Comparison of ENCODE assay signal across 8 cellular contexts in the genomic region with DNA sequence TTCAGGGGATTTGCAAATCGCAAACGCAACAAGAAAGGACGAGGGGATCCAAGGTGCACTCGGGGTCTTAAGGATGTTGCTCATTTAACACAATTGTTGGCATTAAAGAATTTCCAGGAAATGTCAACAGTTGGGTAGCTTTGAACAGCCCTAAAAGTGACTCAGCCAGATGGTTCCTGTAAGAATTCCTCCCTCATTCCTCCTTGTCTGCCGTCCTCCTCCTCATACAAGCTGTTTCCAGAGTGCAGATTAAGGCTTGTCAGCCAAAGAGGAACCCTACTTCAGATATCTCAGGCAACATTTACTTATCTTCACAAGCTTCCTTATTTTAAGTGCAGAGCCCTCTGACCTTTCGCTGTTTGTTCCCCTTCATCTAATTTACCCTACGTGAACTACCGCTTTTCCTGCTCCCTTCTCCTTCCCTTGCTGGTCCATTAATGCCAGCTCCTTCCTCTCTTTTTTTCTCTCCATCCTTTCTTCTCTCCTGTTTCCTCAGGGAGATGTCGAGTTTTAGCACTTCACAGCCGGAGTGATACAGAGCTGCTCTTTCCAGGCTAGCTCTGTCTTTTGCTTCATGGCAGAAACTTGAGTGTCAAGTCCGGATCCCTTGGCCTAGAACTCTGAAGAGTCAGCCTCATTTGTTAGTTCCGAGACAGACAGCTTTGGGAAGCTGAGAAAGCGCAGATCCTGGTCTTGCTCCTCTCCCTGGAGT. TPM values are rescaled to one million over a fixed set of nuclear protein-coding genes. Genes with fewer than 3 reads are reported as not detected.
DNase-seq lines count a peak whose midpoint lies in the region; ATAC-seq, FAIRE-seq and TF ChIP-seq lines count a peak whose summit lies in the region.

No MANE protein-coding gene starts in this region.

- H3K36me3 Mint-ChIP-seq in activated naive CD8-positive, alpha-beta T cell treated with anti-CD3 and anti-CD28 coated beads, Interleukin-2, amount 10 ng/mL, durations not matched to agents 7 days and 5 days = peaks cover 2% of the 10 kb centered on the region
- H3K36me3 Mint-ChIP-seq in H9 (ENCODE audit: insufficient read depth in 1 of 3, low read depth in 3 of 3) = no peaks in the 10 kb centered on the region; a peak in 1 of 7 replicates

- peak; percentile 59 for DNase-seq in HTR-8/SVneo (ENCODE audit: insufficient read length, low spot score)
- DNase-seq in activated naive CD8-positive, alpha-beta T cell treated with anti-CD3 and anti-CD28 coated beads, Interleukin-2, amount 10 ng/mL, durations not matched to agents 7 days and 5 days = no peak
- DNase-seq in kidney glomerular epithelial cell (lab: John Stamatoyannopoulos, UW) = peak; percentile 84
- no peak for DNase-seq in prostate gland (ENCODE audit: low spot score)
- no peak for DNase-seq in H9
- no peak for DNase-seq in GM20000 (ENCODE audit: low spot score)
- no peak for DNase-seq in HuH-7 (ENCODE audit: low spot score)

- H3K4me3 ChIP-seq in ACC112 (ENCODE audit: low read depth, low read length) (peak overlapping the region; percentile 9; the same call in 1 of the 2 replicates), prostate gland (no peak overlapping the region)

- H2BK12ac ChIP-seq in H9 (ENCODE audit: insufficient read length, low read depth, low read length) = no peak overlapping the region

- POLR2A ChIA-PET in activated naive CD8-positive, alpha-beta T cell treated with anti-CD3 and anti-CD28 coated beads, Interleukin-2, amount 10 ng/mL, durations not matched to agents 7 days and 5 days (lab: Charles Lee) = interaction anchor here (0.9 to 2.3 kb wide), 4 partner anchors 17 to 220 kb away, joined by 3 to 7 read pairs (median 6); partner anchors contain the start of genes SIRT5 and TBC1D7

- peak overlapping the region; percentile 98 for H3K27ac Mint-ChIP-seq in activated naive CD8-positive, alpha-beta T cell treated with anti-CD3 and anti-CD28 coated beads, Interleukin-2, amount 10 ng/mL, durations not matched to agents 7 days and 5 days
- H3K27ac Mint-ChIP-seq in H9 = no peak overlapping the region

- no peak overlapping the region for H4K5ac ChIP-seq in H9 (ENCODE audit: insufficient read length, low read depth, low read length)

- H3K27ac ChIP-seq in ACC112 (ENCODE audit: low read depth, low read length) (peak overlapping the region; percentile 13; the same call in 1 of the 2 replicates), prostate gland (no peak overlapping the region), H9 (ENCODE audit: insufficient read length, low read depth, low read length) (no peak overlapping the region)

- H3K14ac ChIP-seq in H9 (ENCODE audit: insufficient read depth, low read length) = no peak overlapping the region

- no peak overlapping the region for H2BK15ac ChIP-seq in H9 (ENCODE audit: low read depth, low read length)

- H3K9ac ChIP-seq in H9 (ENCODE audit: extremely low read depth, insufficient read length, low read length) = no peak overlapping the region

- WGBS in prostate gland = 85% methylated on average over 13 of the region's 13 CpGs
- WGBS in H9 (ENCODE audit: extremely low coverage, insufficient read length, low lambda C conversion rate) = no CpG with 5 or more reads among the region's 13 CpGs

- H3K36me3 ChIP-seq in ACC112 (ENCODE audit: insufficient read depth, low read length) (no peaks in the 10 kb centered on the region), prostate gland (no peaks in the 10 kb centered on the region)

- peaks cover 42% of the 10 kb centered on the region for H3K4me1 Mint-ChIP-seq in activated naive CD8-positive, alpha-beta T cell treated with anti-CD3 and anti-CD28 coated beads, Interleukin-2, amount 10 ng/mL, durations not matched to agents 7 days and 5 days
- peaks cover 50 to 55% of the 10 kb centered on the region in 2 experiments for H3K4me1 Mint-ChIP-seq in H9

- H3K79me2 ChIP-seq in ACC112 (ENCODE audit: control insufficient read depth, insufficient read depth, low read length, unreplicated experiment) (no peaks in the 10 kb centered on the region), H9 (ENCODE audit: insufficient read depth, low read length) (no peaks in the 10 kb centered on the region)

- H3K4me3 Mint-ChIP-seq in activated naive CD8-positive, alpha-beta T cell treated with anti-CD3 and anti-CD28 coated beads, Interleukin-2, amount 10 ng/mL, durations not matched to agents 7 days and 5 days = peak overlapping the region; percentile 86
- no peak overlapping the region for H3K4me3 Mint-ChIP-seq in H9

- no peak overlapping the region for H2AK5ac ChIP-seq in H9 (ENCODE audit: insufficient read length, low read length)

- no peak overlapping the region for H3K4ac ChIP-seq in H9 (ENCODE audit: low read depth, low read length)

- no peaks in the 10 kb centered on the region for H3K23me2 ChIP-seq in H9 (ENCODE audit: insufficient read length, low read depth, low read length, poor library complexity, severe bottlenecking)

- ATAC-seq in activated naive CD8-positive, alpha-beta T cell treated with anti-CD3 and anti-CD28 coated beads, Interleukin-2, amount 10 ng/mL, durations not matched to agents 7 days and 5 days (ENCODE audit: low read depth) = no peak

- H3K4me2 ChIP-seq in H9 (ENCODE audit: insufficient read depth, insufficient read length, low read length) = no peak overlapping the region

- no peak for FAIRE-seq in HTR-8/SVneo (lab: Jason Lieb, UNC)

- H3K4me1 ChIP-seq in ACC112 (ENCODE audit: control insufficient read depth, insufficient read depth, low read length, unreplicated experiment) (peaks cover 24% of the 10 kb centered on the region), prostate gland (replicated peaks) (no peaks in the 10 kb centered on the region), H9 (ENCODE audit: insufficient read depth, low read length) (peaks cover 2% of the 10 kb centered on the region; the same call in 1 of the 2 replicates)

- H3K9me3 ChIP-seq in prostate gland (no peaks in the 10 kb centered on the region), H9 (ENCODE audit: control insufficient read depth, low read depth, low read length) (no peaks in the 10 kb centered on the region)

- H3K9me3 Mint-ChIP-seq in activated naive CD8-positive, alpha-beta T cell treated with anti-CD3 and anti-CD28 coated beads, Interleukin-2, amount 10 ng/mL, durations not matched to agents 7 days and 5 days = peaks cover 1% of the 10 kb centered on the region
- peaks cover 2 to 5% of the 10 kb centered on the region in 2 experiments; a peak in 2 of 5 replicates for H3K9me3 Mint-ChIP-seq in H9

- H3T11ph ChIP-seq in H9 (ENCODE audit: low read length) = no peak overlapping the region

- H2AFZ ChIP-seq in ACC112 (ENCODE audit: low read length, unreplicated experiment) = no peak overlapping the region
- H2AFZ ChIP-seq in H9 (ENCODE audit: low read length) = no peak overlapping the region

- H3K79me1 ChIP-seq in H9 (ENCODE audit: insufficient read depth, low read depth, low read length, poor library complexity, severe bottlenecking) = no peaks in the 10 kb centered on the region

- H2BK5ac ChIP-seq in H9 (ENCODE audit: insufficient read length, low read length) = no peak overlapping the region

- no peaks in the 10 kb centered on the region for H3K27me3 Mint-ChIP-seq in activated naive CD8-positive, alpha-beta T cell treated with anti-CD3 and anti-CD28 coated beads, Interleukin-2, amount 10 ng/mL, durations not matched to agents 7 days and 5 days
- peaks cover 1% of the 10 kb centered on the region; the same call in 1 of the 2 replicates for H3K27me3 Mint-ChIP-seq in H9 (ENCODE audit: low read depth)

- no peak overlapping the region for H3K18ac ChIP-seq in H9 (ENCODE audit: insufficient read length, low read depth, low read length)

- no peak overlapping the region for H4K8ac ChIP-seq in H9 (replicated peaks; ENCODE audit: insufficient read length, low read depth, low read length)

- TF ChIP-seq POLR2A in prostate gland (IDR thresholded peaks at IDR 0.05) = no peak

- no peaks in the 10 kb centered on the region for H4K20me1 ChIP-seq in H9 (ENCODE audit: control insufficient read depth, insufficient read depth, insufficient read length)

- H3K23ac ChIP-seq in H9 (ENCODE audit: insufficient read length, low read depth, low read length) = no peak overlapping the region

- no peak overlapping the region for H4K91ac ChIP-seq in H9 (ENCODE audit: insufficient read length, low read depth, low read length)

- no peak overlapping the region for H2BK20ac ChIP-seq in H9 (ENCODE audit: low read depth, low read length, poor library complexity, severe bottlenecking)

- TF ChIP-seq CTCF in prostate gland (IDR thresholded peaks at IDR 0.05) = no peak
- TF ChIP-seq CTCF in H9 (conservative IDR thresholded peaks at IDR 0.05) = no peak
- TF ChIP-seq CTCF in GM20000 (IDR thresholded peaks at IDR 0.05; ENCODE audit: extremely low read depth, missing control alignments) = no peak

- no peak overlapping the region for H3K56ac ChIP-seq in H9 (ENCODE audit: insufficient read length, low read depth, low read length)

- intact Hi-C loops in prostate gland (cut with DNase I) = no loop called here

- no peak overlapping the region for H2BK120ac ChIP-seq in H9 (ENCODE audit: low read depth, low read length, poor library complexity, severe bottlenecking)

- H3K27me3 ChIP-seq in ACC112 (ENCODE audit: insufficient read depth, low read length) (no peaks in the 10 kb centered on the region), prostate gland (replicated peaks; ENCODE audit: insufficient read depth) (no peaks in the 10 kb centered on the region), H9 (ENCODE audit: insufficient read depth, low read length) (no peaks in the 10 kb centered on the region)

RNA-seq across cellular contexts. Expression of gene TBC1D7, which starts 26.1 kb away (rescaled TPM):
- 10 to 100 TPM; 19.0 to 23.5 TPM for total RNA-seq in activated naive CD8-positive, alpha-beta T cell treated with anti-CD3 and anti-CD28 coated beads, Interleukin-2, amount 10 ng/mL, durations not matched to agents 7 days and 5 days
- total RNA-seq in prostate gland (10 to 100 TPM; 11.6 to 27.9 TPM), H9 (2021) (33.9 and 36.9 TPM in 2 replicates)

Comparison
In these comparisons a context has a peak if more than half of its experiments do, and no peak if none do; other contexts are left out.
1. DNase-seq: peak in HTR-8/SVneo (single experiment) and kidney glomerular epithelial cell (single experiment); none in activated naive CD8-positive, alpha-beta T cell treated with anti-CD3 and anti-CD28 coated beads, Interleukin-2, amount 10 ng/mL, durations not matched to agents 7 days and 5 days (single experiment), prostate gland (single experiment), H9 (single experiment), GM20000 (single experiment) and HuH-7 (single experiment).